Comparison of ENCODE assay signal across 1 cellular context in the genomic region with DNA sequence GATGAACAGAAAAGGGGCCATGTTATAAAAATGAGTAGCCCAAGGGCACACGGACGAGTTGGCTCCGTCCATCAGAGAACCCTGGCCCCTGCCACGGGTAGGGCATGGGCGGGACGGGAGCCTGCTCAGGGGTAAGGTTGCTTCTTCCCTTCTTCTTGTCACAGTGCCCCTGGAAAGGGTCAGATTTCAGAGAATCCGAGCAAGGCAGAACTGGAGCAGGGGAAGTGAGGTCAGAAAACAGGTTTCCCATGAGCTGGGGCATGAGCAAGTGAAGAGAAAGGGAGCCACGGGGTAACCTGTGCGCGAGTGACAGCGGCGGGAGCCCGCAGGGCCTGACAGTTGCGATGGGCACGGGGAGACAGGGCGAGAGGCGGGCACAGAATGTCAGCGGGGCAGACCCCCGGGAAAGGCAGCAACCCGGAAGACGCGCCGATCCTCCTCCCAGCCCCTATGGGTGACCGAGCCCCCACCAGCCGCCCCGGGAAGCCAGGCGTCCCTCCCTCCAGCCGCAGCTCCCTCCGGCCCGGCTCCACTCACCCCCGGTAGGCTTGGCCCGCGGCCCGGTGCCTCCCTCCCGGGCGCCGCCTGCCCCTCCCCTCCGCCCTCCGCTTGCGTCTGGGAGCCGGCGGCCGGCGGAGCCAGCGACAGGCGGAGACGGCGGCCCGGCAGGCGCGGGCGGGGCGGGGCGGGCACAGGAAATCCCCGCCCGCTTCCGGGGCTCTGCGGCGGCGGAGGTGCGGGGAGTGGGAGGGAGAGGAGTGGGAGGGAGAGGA.
TF ChIP-seq lines count a peak whose summit lies in the region.

A gene (minus strand): TSS at position 671 of the 773 bp plus-strand sequence. CDS start 2,829 bp downstream, outside the sequence.

TF ChIP-seq in WTC11, 78 proteins besides CTCF, POLR2A, EP300 and RAD21 (continued from another document):
- TF ChIP-seq, protein P1, sequence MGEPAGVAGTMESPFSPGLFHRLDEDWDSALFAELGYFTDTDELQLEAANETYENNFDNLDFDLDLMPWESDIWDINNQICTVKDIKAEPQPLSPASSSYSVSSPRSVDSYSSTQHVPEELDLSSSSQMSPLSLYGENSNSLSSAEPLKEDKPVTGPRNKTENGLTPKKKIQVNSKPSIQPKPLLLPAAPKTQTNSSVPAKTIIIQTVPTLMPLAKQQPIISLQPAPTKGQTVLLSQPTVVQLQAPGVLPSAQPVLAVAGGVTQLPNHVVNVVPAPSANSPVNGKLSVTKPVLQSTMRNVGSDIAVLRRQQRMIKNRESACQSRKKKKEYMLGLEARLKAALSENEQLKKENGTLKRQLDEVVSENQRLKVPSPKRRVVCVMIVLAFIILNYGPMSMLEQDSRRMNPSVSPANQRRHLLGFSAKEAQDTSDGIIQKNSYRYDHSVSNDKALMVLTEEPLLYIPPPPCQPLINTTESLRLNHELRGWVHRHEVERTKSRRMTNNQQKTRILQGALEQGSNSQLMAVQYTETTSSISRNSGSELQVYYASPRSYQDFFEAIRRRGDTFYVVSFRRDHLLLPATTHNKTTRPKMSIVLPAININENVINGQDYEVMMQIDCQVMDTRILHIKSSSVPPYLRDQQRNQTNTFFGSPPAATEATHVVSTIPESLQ (CRISPR knock-in tag; IDR thresholded peaks at IDR 0.05): no peak
- TF ChIP-seq KAT7 (CRISPR knock-in tag; IDR thresholded peaks at IDR 0.05; ENCODE audit: borderline replicate concordance) (no peak), ZNF423 (CRISPR knock-in tag; IDR thresholded peaks at IDR 0.05) (0 out of 2 replicates have a peak, but pooled peaks have one; percentile 41), ZNF396 (CRISPR knock-in tag; IDR thresholded peaks at IDR 0.05; ENCODE audit: borderline replicate concordance) (no peak), JUN (CRISPR knock-in tag; IDR thresholded peaks at IDR 0.05) (no peak), MYBL2 (CRISPR knock-in tag; IDR thresholded peaks at IDR 0.05) (no peak)
TF ChIP-seq in WTC11: peak in this region for 4.
